ENCODE assay signal across 15 cellular contexts in the genomic region with DNA sequence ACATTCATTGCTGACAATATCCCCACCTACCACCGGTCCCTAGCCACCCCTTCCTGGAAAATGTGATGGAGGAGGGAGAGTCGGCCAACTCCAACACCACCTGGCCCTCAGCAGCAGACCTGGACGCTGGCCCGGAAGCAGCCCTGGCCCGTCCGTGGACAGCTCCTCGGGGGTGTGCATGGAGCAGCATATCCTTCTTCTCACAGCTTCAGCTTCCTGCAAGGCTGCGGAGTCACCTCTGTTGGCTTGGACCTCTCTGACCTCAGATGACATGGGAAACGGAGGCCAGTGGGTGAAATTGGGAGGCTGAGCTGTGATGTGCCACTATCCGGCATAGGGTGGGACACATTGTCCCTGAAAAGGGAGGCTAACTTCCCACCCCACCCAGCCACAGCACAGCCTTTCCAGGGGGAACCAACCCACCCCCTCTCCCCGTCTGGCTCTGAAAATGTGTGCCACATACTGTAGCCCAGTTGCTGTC. TPM values are rescaled to one million over a fixed set of nuclear protein-coding genes. Genes with fewer than 3 reads are reported as not detected.
DNase-seq lines count a peak whose midpoint lies in the region; ATAC-seq and TF ChIP-seq lines count a peak whose summit lies in the region.
"Had no signal": no experiment of that assay in that cellular context is flagged by ENCODE, and none has a peak within 500 bp of the region (broad histone marks: within the 10 kb centered on the region; RNA-seq: fewer than 3 reads in every experiment).

No MANE protein-coding gene starts in this region.

- H3K4me3 ChIP-seq in right atrium auricular region (no peak overlapping the region), gastrocnemius medialis (peak overlapping the region in 1 of 4 donors; percentile 14)
- H3K4me3 ChIP-seq: coronary artery had no signal

- ATAC-seq in gastrocnemius medialis = peak; percentile 62 to 65
- ATAC-seq in HG03045 (IDR thresholded peaks at IDR 0.05; ENCODE audit: unreplicated experiment) = no peak

- in situ Hi-C loops in gastrocnemius medialis (cut with MboI; ENCODE audit: low sequenced_read_pairs in 4 of 4) = no loop called here

- DNase-seq in cerebellum (ENCODE audit: low spot score) (peak; percentile 87), right atrium auricular region (ENCODE audit: low spot score) (peak; percentile 69), gastrocnemius medialis (peak in 1 of 2 donors; percentile 25), occipital lobe (lab: John Stamatoyannopoulos, UW) (no peak), NAMALWA (ENCODE audit: low spot score) (no peak)
- no peak for DNase-seq in activated CD4-positive, alpha-beta T cell treated with anti-CD3 and anti-CD28 coated beads for 4 hours
- DNase-seq: HCEC 1CT, Kasumi-1, mesendoderm, NCI-H2081 treated with DMSO at 0.1 percent for 48 hours, NCI-H82 had no signal

- intact Hi-C loops in gastrocnemius medialis (cut with DNase I; ENCODE audit: low total_unique reads) = no loop called here

- H3K27ac ChIP-seq in right atrium auricular region = peak overlapping the region in 1 of 2 donors; percentile 35
- H3K27ac ChIP-seq in gastrocnemius medialis = peak overlapping the region in 3 of 4 donors; percentile 17 to 55 (median 52)
- H3K27ac ChIP-seq: HL-60 had no signal

- no peaks in the 10 kb centered on the region for H3K36me3 ChIP-seq in right atrium auricular region
- no peaks in the 10 kb centered on the region for H3K36me3 ChIP-seq in gastrocnemius medialis

- TF ChIP-seq POLR2A in gastrocnemius medialis (IDR thresholded peaks at IDR 0.05) = no peak

- H3K4me1 ChIP-seq in right atrium auricular region (peaks cover 0 to 19% of the 10 kb centered on the region in 2 donors), gastrocnemius medialis (peaks cover 0 to 5% of the 10 kb centered on the region in 2 donors)

- H3K27me3 ChIP-seq in right atrium auricular region = no peaks in the 10 kb centered on the region
- H3K27me3 ChIP-seq in gastrocnemius medialis = no peaks in the 10 kb centered on the region

- TF ChIP-seq CTCF in right atrium auricular region (IDR thresholded peaks at IDR 0.05) = no peak
- no peak for TF ChIP-seq CTCF in gastrocnemius medialis (IDR thresholded peaks at IDR 0.05 in 4 of 5, conservative IDR thresholded peaks at IDR 0.05 in 1 of 5)

- H3K9me3 ChIP-seq in right atrium auricular region (no peaks in the 10 kb centered on the region), gastrocnemius medialis (no peaks in the 10 kb centered on the region)

TF ChIP-seq in PFSK-1, 5 proteins besides CTCF, POLR2A, EP300 and RAD21:
- TF ChIP-seq TAF1 (IDR thresholded peaks at IDR 0.05; ENCODE audit: borderline replicate concordance, insufficient read depth, low read length) (no peak), POLR2AphosphoS5 (IDR thresholded peaks at IDR 0.05; ENCODE audit: low read depth, low read length) (no peak)
- TF ChIP-seq, protein P1, sequence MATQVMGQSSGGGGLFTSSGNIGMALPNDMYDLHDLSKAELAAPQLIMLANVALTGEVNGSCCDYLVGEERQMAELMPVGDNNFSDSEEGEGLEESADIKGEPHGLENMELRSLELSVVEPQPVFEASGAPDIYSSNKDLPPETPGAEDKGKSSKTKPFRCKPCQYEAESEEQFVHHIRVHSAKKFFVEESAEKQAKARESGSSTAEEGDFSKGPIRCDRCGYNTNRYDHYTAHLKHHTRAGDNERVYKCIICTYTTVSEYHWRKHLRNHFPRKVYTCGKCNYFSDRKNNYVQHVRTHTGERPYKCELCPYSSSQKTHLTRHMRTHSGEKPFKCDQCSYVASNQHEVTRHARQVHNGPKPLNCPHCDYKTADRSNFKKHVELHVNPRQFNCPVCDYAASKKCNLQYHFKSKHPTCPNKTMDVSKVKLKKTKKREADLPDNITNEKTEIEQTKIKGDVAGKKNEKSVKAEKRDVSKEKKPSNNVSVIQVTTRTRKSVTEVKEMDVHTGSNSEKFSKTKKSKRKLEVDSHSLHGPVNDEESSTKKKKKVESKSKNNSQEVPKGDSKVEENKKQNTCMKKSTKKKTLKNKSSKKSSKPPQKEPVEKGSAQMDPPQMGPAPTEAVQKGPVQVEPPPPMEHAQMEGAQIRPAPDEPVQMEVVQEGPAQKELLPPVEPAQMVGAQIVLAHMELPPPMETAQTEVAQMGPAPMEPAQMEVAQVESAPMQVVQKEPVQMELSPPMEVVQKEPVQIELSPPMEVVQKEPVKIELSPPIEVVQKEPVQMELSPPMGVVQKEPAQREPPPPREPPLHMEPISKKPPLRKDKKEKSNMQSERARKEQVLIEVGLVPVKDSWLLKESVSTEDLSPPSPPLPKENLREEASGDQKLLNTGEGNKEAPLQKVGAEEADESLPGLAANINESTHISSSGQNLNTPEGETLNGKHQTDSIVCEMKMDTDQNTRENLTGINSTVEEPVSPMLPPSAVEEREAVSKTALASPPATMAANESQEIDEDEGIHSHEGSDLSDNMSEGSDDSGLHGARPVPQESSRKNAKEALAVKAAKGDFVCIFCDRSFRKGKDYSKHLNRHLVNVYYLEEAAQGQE (IDR thresholded peaks at IDR 0.05; ENCODE audit: insufficient read depth in 1 of 2, low read depth in 2 of 2, low read length in 2 of 2) = peak; percentile 86 to 89

RNA-seq across cellular contexts. Expression of a gene that starts 42.9 kb away (rescaled TPM):
- polyA plus RNA-seq in PFSK-1 (2012; ENCODE audit: insufficient read length, low read depth) = 39.3 TPM
- total RNA-seq in cerebellum (48.9 TPM), right atrium auricular region (10 to 100 TPM; 42.3 to 45.5 TPM), gastrocnemius medialis (10 to 100 TPM; 36.7 to 46.9 (median 40.6) TPM), occipital lobe (38.5 TPM)

Comparison
In these comparisons a context has a peak if more than half of its experiments do, and no peak if none do; other contexts are left out.
1. DNase-seq: peak in cerebellum (single experiment) and right atrium auricular region (single experiment); none in occipital lobe (single experiment), NAMALWA (single experiment) and activated CD4-positive, alpha-beta T cell treated with anti-CD3 and anti-CD28 coated beads for 4 hours (0 of 2).